ENCODE assay signal across 10 cellular contexts in genomic region chr7:128076831-128077271, GRCh38. TPM values are rescaled to one million over a fixed set of nuclear protein-coding genes. Genes with fewer than 3 reads are reported as not detected.
DNase-seq lines count a peak whose midpoint lies in the region; TF ChIP-seq lines count a peak whose summit lies in the region.
"Had no signal": no experiment of that assay in that cellular context is flagged by ENCODE, and none has a peak within 500 bp of the region (broad histone marks: within the 10 kb centered on the region; RNA-seq: fewer than 3 reads in every experiment).

No MANE protein-coding gene starts in this region.

- no peak overlapping the region for H4K8ac ChIP-seq in neuronal stem cell (ENCODE audit: low read depth, low read length)

- no peak overlapping the region for H3K4me3 ChIP-seq in neuronal stem cell (ENCODE audit: low read length in 2 of 2)

- DNase-seq in DMS79 (lab: John Stamatoyannopoulos, UW) (peak; percentile 77), NCI-H146 treated with DMSO at 0.1 percent for 48 hours (lab: John Stamatoyannopoulos, UW; ENCODE audit: unreplicated experiment) (peak; percentile 43), dermis blood vessel endothelial cell (peak; percentile 28), neuronal stem cell (ENCODE audit: low spot score) (no peak), NCI-H1930 (lab: John Stamatoyannopoulos, UW) (no peak), mesenteric fat pad (ENCODE audit: low spot score) (no peak), GM20000 (ENCODE audit: low spot score) (no peak)
- DNase-seq in stimulated activated naive CD4-positive, alpha-beta T cell (lab: John Stamatoyannopoulos, UW) = no peak
- DNase-seq: stimulated activated CD4-positive, alpha-beta T cell treated with anti-CD3 and anti-CD28 coated beads, Interleukin-15, amount 100 ng/mL, for 24 hours had no signal

- H2AFZ ChIP-seq in neuronal stem cell (ENCODE audit: low read length) = no peak overlapping the region

- H3K27ac ChIP-seq in neuronal stem cell (replicated peaks; ENCODE audit: low read length) = no peak overlapping the region
- H3K27ac ChIP-seq: KMS-11 had no signal

- no peak overlapping the region for H2BK120ac ChIP-seq in neuronal stem cell (ENCODE audit: low read depth, low read length)

- no peak overlapping the region for H3K4me2 ChIP-seq in neuronal stem cell (ENCODE audit: insufficient read depth, low read length, poor library complexity, severe bottlenecking)
- H3K4me2 ChIP-seq: KMS-11 had no signal

- peak overlapping the region; percentile 34 for H3K9ac ChIP-seq in neuronal stem cell (ENCODE audit: low read depth, low read length, poor library complexity)
- H3K9ac ChIP-seq: KMS-11 had no signal

- H3K14ac ChIP-seq in neuronal stem cell (ENCODE audit: low read length) = no peak overlapping the region

- no peak overlapping the region for H2BK15ac ChIP-seq in neuronal stem cell (ENCODE audit: low read length)

- TF ChIP-seq CTCF in GM20000 (IDR thresholded peaks at IDR 0.05; ENCODE audit: extremely low read depth, missing control alignments) = no peak

- no peaks in the 10 kb centered on the region for H3K9me3 ChIP-seq in neuronal stem cell (replicated peaks in 1 of 2; ENCODE audit: control insufficient read depth in 2 of 2, insufficient read depth in 1 of 2, low read depth in 1 of 2, low read length in 2 of 2)

- H3K4ac ChIP-seq in neuronal stem cell (ENCODE audit: low read length) = no peak overlapping the region

- peak overlapping the region; percentile 45 for H3K18ac ChIP-seq in neuronal stem cell (ENCODE audit: low read length)

- peaks cover 6 to 26% of the 10 kb centered on the region in 2 donors for H3K4me1 ChIP-seq in neuronal stem cell (ENCODE audit: control insufficient read depth in 2 of 2, insufficient read depth in 1 of 2, low read depth in 1 of 2, low read length in 2 of 2)

- H3K79me1 ChIP-seq in neuronal stem cell (ENCODE audit: low read depth, low read length) = no peaks in the 10 kb centered on the region

- no peak overlapping the region for H4K91ac ChIP-seq in neuronal stem cell (ENCODE audit: low read depth, low read length, poor library complexity)

- H3K36me3 ChIP-seq in neuronal stem cell (replicated peaks in 1 of 2; ENCODE audit: control insufficient read depth in 2 of 2, insufficient read depth in 2 of 2, low read length in 2 of 2) = peaks cover 3 to 54% of the 10 kb centered on the region in 2 donors

- H3K27me3 ChIP-seq in neuronal stem cell (ENCODE audit: control insufficient read depth in 3 of 3, insufficient read depth in 3 of 3, low read depth in 1 of 3, low read length in 3 of 3) = no peaks in the 10 kb centered on the region

- H3K23ac ChIP-seq in neuronal stem cell (ENCODE audit: low read depth, low read length, poor library complexity) = no peak overlapping the region

- no peak overlapping the region for H2BK5ac ChIP-seq in neuronal stem cell (ENCODE audit: low read length)

- H2AK5ac ChIP-seq in neuronal stem cell (ENCODE audit: low read depth, low read length) = no peak overlapping the region

- no CpG with 5 or more reads among the region's 6 CpGs for WGBS in neuronal stem cell (ENCODE audit: extremely low coverage in 2 of 2, insufficient read length in 2 of 2, insufficient replicate concordance in 1 of 2), 2 donors

- H2BK12ac ChIP-seq in neuronal stem cell (ENCODE audit: low read length) = no peak overlapping the region

RNA-seq across cellular contexts. Expression of gene LRRC4, which starts 45.6 kb away (rescaled TPM):
- 1.0 and 1.2 TPM in 2 replicates for total RNA-seq in dermis blood vessel endothelial cell
- polyA plus RNA-seq in neuronal stem cell (2013, experiment 1 of 2) = 50.0 TPM
- 47.3 TPM for polyA plus RNA-seq in neuronal stem cell (2013, experiment 2 of 2)
- 6.5 TPM for total RNA-seq in mesenteric fat pad

Comparison
In these comparisons a context has a peak if more than half of its experiments do, and no peak if none do; other contexts are left out.
1. DNase-seq: peak in DMS79 (single experiment), NCI-H146 treated with DMSO at 0.1 percent for 48 hours (single experiment) and dermis blood vessel endothelial cell (single experiment); none in neuronal stem cell (single experiment), NCI-H1930 (0 of 2), mesenteric fat pad (single experiment), stimulated activated naive CD4-positive, alpha-beta T cell (0 of 6) and GM20000 (single experiment).